ENCODE assay signal across 25 cellular contexts in the genomic region with DNA sequence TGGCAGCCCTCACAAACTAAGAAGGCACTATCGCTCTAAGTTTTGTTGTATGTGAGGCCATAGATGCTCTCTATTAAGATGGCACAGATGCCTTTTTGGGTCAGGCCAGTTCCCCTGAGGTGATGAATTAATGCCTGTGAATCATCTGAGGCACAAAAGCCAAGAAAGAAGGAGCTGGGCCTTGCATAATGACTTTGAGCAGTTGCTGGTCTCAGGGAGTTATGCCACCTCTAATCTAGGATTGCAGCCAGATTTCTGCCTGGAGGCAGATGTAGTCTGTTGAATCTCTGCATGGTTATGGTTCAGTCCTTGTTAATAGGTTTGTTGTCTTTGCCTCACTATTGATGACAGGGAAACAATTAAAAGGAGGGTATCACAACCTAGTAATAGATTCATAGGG.
"Had no signal": no experiment of that assay in that cellular context is flagged by ENCODE, and none has a peak within 500 bp of the region (broad histone marks: within the 10 kb centered on the region; RNA-seq: fewer than 3 reads in every experiment).

No MANE protein-coding gene starts in this region.

- ATAC-seq: effector memory CD8-positive, alpha-beta T cell; left colon; natural killer cell; stimulated activated naive B cell treated with anti-CD40 and anti-IgM and Interleukin-4, amounts not matched to agents 10 μg/mL and 1 μg/mL and 100 μg/mL, for 72 hours had no signal

- DNase-seq: activated CD4-positive, alpha-beta memory T cell treated with anti-CD3 and anti-CD28 coated beads for 36 hours; activated CD4-positive, alpha-beta T cell treated with anti-CD3 and anti-CD28 coated beads, Interleukin-2, amount 10 ng/mL, durations not matched to agents 24 days and 14 days; activated CD4-positive, CD25-positive, alpha-beta regulatory T cell treated with anti-CD3 and anti-CD28 coated beads, Interleukin-2, amount 50 U/mL, for 72 hours; activated CD8-positive, alpha-beta memory T cell treated with anti-CD3 and anti-CD28 coated beads, Interleukin-2, amount 50 U/mL, for 4 hours; activated effector memory CD4-positive, alpha-beta T cell treated with anti-CD3 and anti-CD28 coated beads, Interleukin-2, amount 50 U/mL, for 16 hours; activated naive CD4-positive, alpha-beta T cell treated with anti-CD3 and anti-CD28 coated beads for 36 hours; activated naive CD8-positive, alpha-beta T cell treated with anti-CD3 and anti-CD28 coated beads for 36 hours; activated T-cell treated with anti-CD3 and anti-CD28 coated beads, Interleukin-2, amount 50 U/mL, for 1 hour; amniotic stem cell; caudate nucleus; cortex of kidney; effector memory CD8-positive, alpha-beta T cell; head of caudate nucleus; hippocampal formation; kidney; left colon; midbrain; natural killer cell; occipital lobe; stimulated activated CD4-positive, alpha-beta T cell treated with anti-CD3 and anti-CD28 coated beads, Interleukin-1b, Interleukin-23, amount 100 ng/mL, for 48 hours; stimulated activated naive B cell treated with anti-CD40 and anti-IgM and Interleukin-4, amounts not matched to agents 10 μg/mL and 1 μg/mL and 100 μg/mL, for 72 hours; stomach; T-helper 9 cell; thyroid gland; upper lobe of left lung had no signal
